In genomic region chr12:70828391-70828790, GRCh38 we compare ENCODE assay signal across 21 cellular contexts.
DNase-seq lines count a peak whose midpoint lies in the region; ATAC-seq and TF ChIP-seq lines count a peak whose summit lies in the region.
"Had no signal": no experiment of that assay in that cellular context is flagged by ENCODE, and none has a peak within 500 bp of the region (broad histone marks: within the 10 kb centered on the region; RNA-seq: fewer than 3 reads in every experiment).

No MANE protein-coding gene starts in this region.

- no peaks in the 10 kb centered on the region for H4K20me1 ChIP-seq in hepatocyte (ENCODE audit: insufficient read depth, poor library complexity, severe bottlenecking)

- no peak overlapping the region for H3K4me3 ChIP-seq in AG04449 (ENCODE audit: low read depth, low read length)
- no peak overlapping the region for H3K4me3 ChIP-seq in MG63
- no peak overlapping the region for H3K4me3 ChIP-seq in cardiac fibroblast (replicated peaks in 1 of 2; ENCODE audit: low read depth in 2 of 2, low read length in 2 of 2)
- H3K4me3 ChIP-seq in hepatocyte: no peak overlapping the region
- H3K4me3 ChIP-seq: SJSA1 had no signal

- no peaks in the 10 kb centered on the region for H3K36me3 ChIP-seq in MG63
- no peaks in the 10 kb centered on the region for H3K36me3 ChIP-seq in hepatocyte (replicated peaks; ENCODE audit: insufficient read depth, low read depth)
- H3K36me3 ChIP-seq: SJSA1 had no signal

- H3K79me2 ChIP-seq in hepatocyte: no peaks in the 10 kb centered on the region

- no peak overlapping the region for H2AFZ ChIP-seq in hepatocyte

- ATAC-seq in GM21786 (IDR thresholded peaks at IDR 0.05; ENCODE audit: unreplicated experiment) (no peak), GM19023 (IDR thresholded peaks at IDR 0.05; ENCODE audit: unreplicated experiment) (no peak), SK-N-SH treated with all-trans-retinoic acid at 6 μM for 48 hours (no peak)
- ATAC-seq: PC-3 had no signal

- 91% methylated on average over 2 of the region's 2 CpGs for WGBS in hepatocyte (ENCODE audit: low lambda C conversion rate, missing lambda C conversion rate)

- peaks cover 10% of the 10 kb centered on the region for H3K4me1 ChIP-seq in hepatocyte (ENCODE audit: insufficient read depth)
- H3K4me1 ChIP-seq: SJSA1 had no signal

- POLR2A ChIA-PET in AG04449 (lab: Yijun Ruan, JAX): no interaction called here

- H3K9me3 ChIP-seq in MG63: no peaks in the 10 kb centered on the region
- H3K9me3 ChIP-seq in hepatocyte (ENCODE audit: low read depth): no peaks in the 10 kb centered on the region
- H3K9me3 ChIP-seq: SJSA1 had no signal

- DNase-seq in AG04449 (ENCODE audit: low read depth, low spot score) (peak; percentile 84), MG63 (peak; percentile 28), cardiac fibroblast (ENCODE audit: low read depth in 2 of 2) (peak; percentile 5 to 86), hepatocyte (ENCODE audit: low spot score) (no peak), medulla oblongata (ENCODE audit: extremely low spot score) (no peak)
- DNase-seq: COR-L47, DMS153, H7, MV-4-11, NCI-H1417, NCI-H187 treated with DMSO at 0.1 percent for 48 hours, NCI-H446, NCI-H774, PC-3 had no signal

- H3K4me2 ChIP-seq in hepatocyte: no peak overlapping the region

- H3K9me2 ChIP-seq in hepatocyte (replicated peaks; ENCODE audit: insufficient read depth): no peaks in the 10 kb centered on the region

- TF ChIP-seq CTCF in AG04449 (IDR thresholded peaks at IDR 0.05; ENCODE audit: insufficient read depth, low read length, missing control alignments): no peak
- TF ChIP-seq CTCF in cardiac fibroblast (IDR thresholded peaks at IDR 0.05; ENCODE audit: low read depth, low read length): no peak
- TF ChIP-seq CTCF in hepatocyte (IDR thresholded peaks at IDR 0.05; ENCODE audit: poor library complexity): no peak

- CTCF ChIA-PET in AG04449 (lab: Yijun Ruan, JAX): interaction anchor here (4.1 kb wide), 1 partner anchor 21 kb away, joined by 13 read pairs; no protein-coding TSS in a partner anchor

- peak overlapping the region; percentile 25 for H3K27ac ChIP-seq in hepatocyte
- H3K27ac ChIP-seq: C4-2B, HL-60, RWPE1, SJSA1 had no signal

- H3K27me3 ChIP-seq in MG63 (no peaks in the 10 kb centered on the region), hepatocyte (no peaks in the 10 kb centered on the region)
- H3K27me3 ChIP-seq: SJSA1 had no signal

TF ChIP-seq in SK-N-SH treated with all-trans-retinoic acid at 6 μM for 48 hours, 23 proteins besides CTCF, POLR2A, EP300 and RAD21:
- no peak for TF ChIP-seq CSRNP3 (CRISPR knock-in tag; IDR thresholded peaks at IDR 0.05)
- no peak for TF ChIP-seq OSR1 (CRISPR knock-in tag; IDR thresholded peaks at IDR 0.05)
- TF ChIP-seq ZNF565 (CRISPR knock-in tag; conservative IDR thresholded peaks at IDR 0.05; ENCODE audit: low read depth): no peak
- TF ChIP-seq TSHZ2 (CRISPR knock-in tag; IDR thresholded peaks at IDR 0.05): no peak
- TF ChIP-seq ZNF8 (CRISPR knock-in tag; IDR thresholded peaks at IDR 0.05): no peak
- TF ChIP-seq ZFP30 (CRISPR knock-in tag; IDR thresholded peaks at IDR 0.05): no peak
- TF ChIP-seq ZC3H10 (CRISPR knock-in tag; IDR thresholded peaks at IDR 0.05): no peak
- TF ChIP-seq TOX (CRISPR knock-in tag; IDR thresholded peaks at IDR 0.05; ENCODE audit: borderline replicate concordance): no peak
- no peak for TF ChIP-seq ZNF70 (CRISPR knock-in tag; IDR thresholded peaks at IDR 0.05)
- TF ChIP-seq RARB (CRISPR knock-in tag; IDR thresholded peaks at IDR 0.05): no peak
- TF ChIP-seq PATZ1 (CRISPR knock-in tag; IDR thresholded peaks at IDR 0.05; ENCODE audit: borderline replicate concordance): no peak

Comparison
In these comparisons a context has a peak if more than half of its experiments do, and no peak if none do; other contexts are left out.
1. DNase-seq: peak in AG04449 (single experiment), MG63 (single experiment) and cardiac fibroblast (2 of 2); none in hepatocyte (single experiment) and medulla oblongata (single experiment).